In the genomic region with DNA sequence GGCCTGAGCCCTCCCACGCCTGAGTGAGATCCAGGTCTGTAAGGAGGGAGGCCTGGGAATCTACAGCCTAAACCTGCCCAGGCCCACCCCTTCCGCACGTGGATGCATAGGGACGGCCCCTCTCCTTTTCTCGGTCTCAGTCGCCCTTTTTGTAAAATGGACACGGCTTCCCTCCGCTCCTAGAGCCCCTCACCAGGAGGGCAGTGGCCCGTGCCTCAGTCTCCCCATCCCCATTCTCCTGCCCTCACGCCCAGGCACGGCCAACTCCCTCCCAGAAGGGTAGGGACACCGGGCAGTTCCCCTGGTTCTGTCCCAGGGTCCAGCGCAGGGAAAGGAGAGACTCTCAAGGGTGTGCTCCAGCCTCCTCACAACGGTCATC, we compare ENCODE assay signal across 1 cellular context.
TF ChIP-seq lines count a peak whose summit lies in the region.

No MANE protein-coding gene starts in this region.

TF ChIP-seq in HepG2, 621 proteins besides CTCF, POLR2A, EP300 and RAD21 (continued from another document and continues in another):
- TF ChIP-seq ZNF512 (CRISPR knock-in tag; IDR thresholded peaks at IDR 0.05) (no peak), ZNF883 (CRISPR knock-in tag; IDR thresholded peaks at IDR 0.05; ENCODE audit: not compliant biosample characterization) (peak; percentile 98), ZNF530 (CRISPR knock-in tag; IDR thresholded peaks at IDR 0.05; ENCODE audit: low read depth) (0 out of 2 replicates have a peak, but pooled peaks have one; percentile 43), ZNF75D (CRISPR knock-in tag; IDR thresholded peaks at IDR 0.05; ENCODE audit: borderline replicate concordance) (no peak), TBP (CRISPR knock-in tag; IDR thresholded peaks at IDR 0.05) (no peak), RARA (CRISPR knock-in tag; IDR thresholded peaks at IDR 0.05) (no peak), HDAC1 (CRISPR knock-in tag; IDR thresholded peaks at IDR 0.05) (peak; percentile 4; the same call in 1 of the 2 replicates), TBX2 (CRISPR knock-in tag; IDR thresholded peaks at IDR 0.05; ENCODE audit: borderline replicate concordance) (no peak; the same call in 1 of the 2 replicates), KDM5B (CRISPR knock-in tag; IDR thresholded peaks at IDR 0.05; ENCODE audit: borderline replicate concordance) (no peak), ZBTB46 (CRISPR knock-in tag; IDR thresholded peaks at IDR 0.05; ENCODE audit: borderline replicate concordance) (no peak), STAG1 (CRISPR knock-in tag; IDR thresholded peaks at IDR 0.05) (no peak), ZNF274 (CRISPR knock-in tag; IDR thresholded peaks at IDR 0.05) (peak; percentile 85), ZNF577 (CRISPR knock-in tag; IDR thresholded peaks at IDR 0.05; ENCODE audit: borderline replicate concordance, low read depth) (no peak), MEIS2 (CRISPR knock-in tag; IDR thresholded peaks at IDR 0.05) (peak; percentile 13; the same call in 1 of the 2 replicates), BATF2 (CRISPR knock-in tag; IDR thresholded peaks at IDR 0.05) (no peak), ZNF703 (CRISPR knock-in tag; IDR thresholded peaks at IDR 0.05; ENCODE audit: borderline replicate concordance) (no peak), GABPA (IDR thresholded peaks at IDR 0.05; ENCODE audit: low read depth, low read length) (no peak), GABPA (CRISPR knock-in tag; IDR thresholded peaks at IDR 0.05; ENCODE audit: low read depth) (no peak), GATAD1 (CRISPR knock-in tag; IDR thresholded peaks at IDR 0.05) (no peak), SP1 (IDR thresholded peaks at IDR 0.05) (no peak), SP1 (CRISPR knock-in tag; IDR thresholded peaks at IDR 0.05) (no peak), PCBP1 (IDR thresholded peaks at IDR 0.05; ENCODE audit: borderline replicate concordance, low read depth, low read length) (0 out of 2 replicates have a peak, but pooled peaks have one; percentile 62), SP140L (CRISPR knock-in tag; IDR thresholded peaks at IDR 0.05; ENCODE audit: borderline replicate concordance) (peak; percentile 10; the same call in 1 of the 2 replicates), ZNF687 (CRISPR knock-in tag; IDR thresholded peaks at IDR 0.05) (peak; percentile 95), ZNF580 (CRISPR knock-in tag; IDR thresholded peaks at IDR 0.05; ENCODE audit: borderline replicate concordance, low read depth) (no peak; the same call in 1 of the 2 replicates), ZNF607 (CRISPR knock-in tag; IDR thresholded peaks at IDR 0.05; ENCODE audit: borderline replicate concordance) (no peak), NR1H2 (CRISPR knock-in tag; IDR thresholded peaks at IDR 0.05; ENCODE audit: borderline replicate concordance, low read depth) (no peak; the same call in 1 of the 2 replicates), HOMEZ (CRISPR knock-in tag; IDR thresholded peaks at IDR 0.05; ENCODE audit: low read depth) (no peak), IRF1 (CRISPR knock-in tag; IDR thresholded peaks at IDR 0.05; ENCODE audit: low read depth) (no peak), ZNF775 (CRISPR knock-in tag; IDR thresholded peaks at IDR 0.05; ENCODE audit: borderline replicate concordance) (0 out of 2 replicates have a peak, but pooled peaks have one; percentile 48), TERF1 (CRISPR knock-in tag; IDR thresholded peaks at IDR 0.05) (0 out of 2 replicates have a peak, but pooled peaks have one; percentile 55), ZNF224 (CRISPR knock-in tag; IDR thresholded peaks at IDR 0.05) (0 out of 2 replicates have a peak, but pooled peaks have one; percentile 20)
- TF ChIP-seq, protein P1, sequence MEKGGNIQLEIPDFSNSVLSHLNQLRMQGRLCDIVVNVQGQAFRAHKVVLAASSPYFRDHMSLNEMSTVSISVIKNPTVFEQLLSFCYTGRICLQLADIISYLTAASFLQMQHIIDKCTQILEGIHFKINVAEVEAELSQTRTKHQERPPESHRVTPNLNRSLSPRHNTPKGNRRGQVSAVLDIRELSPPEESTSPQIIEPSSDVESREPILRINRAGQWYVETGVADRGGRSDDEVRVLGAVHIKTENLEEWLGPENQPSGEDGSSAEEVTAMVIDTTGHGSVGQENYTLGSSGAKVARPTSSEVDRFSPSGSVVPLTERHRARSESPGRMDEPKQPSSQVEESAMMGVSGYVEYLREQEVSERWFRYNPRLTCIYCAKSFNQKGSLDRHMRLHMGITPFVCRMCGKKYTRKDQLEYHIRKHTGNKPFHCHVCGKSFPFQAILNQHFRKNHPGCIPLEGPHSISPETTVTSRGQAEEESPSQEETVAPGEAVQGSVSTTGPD (CRISPR knock-in tag; IDR thresholded peaks at IDR 0.05): no peak
- TF ChIP-seq, protein P2, sequence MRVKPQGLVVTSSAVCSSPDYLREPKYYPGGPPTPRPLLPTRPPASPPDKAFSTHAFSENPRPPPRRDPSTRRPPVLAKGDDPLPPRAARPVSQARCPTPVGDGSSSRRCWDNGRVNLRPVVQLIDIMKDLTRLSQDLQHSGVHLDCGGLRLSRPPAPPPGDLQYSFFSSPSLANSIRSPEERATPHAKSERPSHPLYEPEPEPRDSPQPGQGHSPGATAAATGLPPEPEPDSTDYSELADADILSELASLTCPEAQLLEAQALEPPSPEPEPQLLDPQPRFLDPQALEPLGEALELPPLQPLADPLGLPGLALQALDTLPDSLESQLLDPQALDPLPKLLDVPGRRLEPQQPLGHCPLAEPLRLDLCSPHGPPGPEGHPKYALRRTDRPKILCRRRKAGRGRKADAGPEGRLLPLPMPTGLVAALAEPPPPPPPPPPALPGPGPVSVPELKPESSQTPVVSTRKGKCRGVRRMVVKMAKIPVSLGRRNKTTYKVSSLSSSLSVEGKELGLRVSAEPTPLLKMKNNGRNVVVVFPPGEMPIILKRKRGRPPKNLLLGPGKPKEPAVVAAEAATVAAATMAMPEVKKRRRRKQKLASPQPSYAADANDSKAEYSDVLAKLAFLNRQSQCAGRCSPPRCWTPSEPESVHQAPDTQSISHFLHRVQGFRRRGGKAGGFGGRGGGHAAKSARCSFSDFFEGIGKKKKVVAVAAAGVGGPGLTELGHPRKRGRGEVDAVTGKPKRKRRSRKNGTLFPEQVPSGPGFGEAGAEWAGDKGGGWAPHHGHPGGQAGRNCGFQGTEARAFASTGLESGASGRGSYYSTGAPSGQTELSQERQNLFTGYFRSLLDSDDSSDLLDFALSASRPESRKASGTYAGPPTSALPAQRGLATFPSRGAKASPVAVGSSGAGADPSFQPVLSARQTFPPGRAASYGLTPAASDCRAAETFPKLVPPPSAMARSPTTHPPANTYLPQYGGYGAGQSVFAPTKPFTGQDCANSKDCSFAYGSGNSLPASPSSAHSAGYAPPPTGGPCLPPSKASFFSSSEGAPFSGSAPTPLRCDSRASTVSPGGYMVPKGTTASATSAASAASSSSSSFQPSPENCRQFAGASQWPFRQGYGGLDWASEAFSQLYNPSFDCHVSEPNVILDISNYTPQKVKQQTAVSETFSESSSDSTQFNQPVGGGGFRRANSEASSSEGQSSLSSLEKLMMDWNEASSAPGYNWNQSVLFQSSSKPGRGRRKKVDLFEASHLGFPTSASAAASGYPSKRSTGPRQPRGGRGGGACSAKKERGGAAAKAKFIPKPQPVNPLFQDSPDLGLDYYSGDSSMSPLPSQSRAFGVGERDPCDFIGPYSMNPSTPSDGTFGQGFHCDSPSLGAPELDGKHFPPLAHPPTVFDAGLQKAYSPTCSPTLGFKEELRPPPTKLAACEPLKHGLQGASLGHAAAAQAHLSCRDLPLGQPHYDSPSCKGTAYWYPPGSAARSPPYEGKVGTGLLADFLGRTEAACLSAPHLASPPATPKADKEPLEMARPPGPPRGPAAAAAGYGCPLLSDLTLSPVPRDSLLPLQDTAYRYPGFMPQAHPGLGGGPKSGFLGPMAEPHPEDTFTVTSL (CRISPR knock-in tag; IDR thresholded peaks at IDR 0.05; ENCODE audit: borderline replicate concordance): no peak
- TF ChIP-seq, protein P3, sequence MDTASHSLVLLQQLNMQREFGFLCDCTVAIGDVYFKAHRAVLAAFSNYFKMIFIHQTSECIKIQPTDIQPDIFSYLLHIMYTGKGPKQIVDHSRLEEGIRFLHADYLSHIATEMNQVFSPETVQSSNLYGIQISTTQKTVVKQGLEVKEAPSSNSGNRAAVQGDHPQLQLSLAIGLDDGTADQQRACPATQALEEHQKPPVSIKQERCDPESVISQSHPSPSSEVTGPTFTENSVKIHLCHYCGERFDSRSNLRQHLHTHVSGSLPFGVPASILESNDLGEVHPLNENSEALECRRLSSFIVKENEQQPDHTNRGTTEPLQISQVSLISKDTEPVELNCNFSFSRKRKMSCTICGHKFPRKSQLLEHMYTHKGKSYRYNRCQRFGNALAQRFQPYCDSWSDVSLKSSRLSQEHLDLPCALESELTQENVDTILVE (CRISPR knock-in tag; IDR thresholded peaks at IDR 0.05): no peak
